ENCODE assay signal across 8 cellular contexts in genomic region chr15:89197503-89197971, GRCh38. TPM values are rescaled to one million over a fixed set of nuclear protein-coding genes. Genes with fewer than 3 reads are reported as not detected.
DNase-seq lines count a peak whose midpoint lies in the region; ATAC-seq and TF ChIP-seq lines count a peak whose summit lies in the region.

No MANE protein-coding gene starts in this region.

- H3K4me1 Mint-ChIP-seq in activated naive CD4-positive, alpha-beta T cell treated with anti-CD3 and anti-CD28 coated beads for 36 hours (ENCODE audit: low read depth): peaks cover 26% of the 10 kb centered on the region
- H3K4me1 Mint-ChIP-seq in type B pancreatic cell (ENCODE audit: unreplicated experiment): peaks cover 24% of the 10 kb centered on the region

- CTCF ChIA-PET in activated naive CD4-positive, alpha-beta T cell treated with anti-CD3 and anti-CD28 coated beads for 36 hours (lab: Charles Lee): interaction anchor here (1.4 kb wide), 1 partner anchor 9 kb away, joined by 7 read pairs; no protein-coding TSS in a partner anchor

- ATAC-seq in left lobe of liver (peak; percentile 54), HG03432 (IDR thresholded peaks at IDR 0.05; ENCODE audit: unreplicated experiment) (no peak)

- peak; percentile 51 for DNase-seq in activated naive CD4-positive, alpha-beta T cell treated with anti-CD3 and anti-CD28 coated beads for 36 hours
- no peak for DNase-seq in activated naive CD4-positive, alpha-beta T cell (lab: John Stamatoyannopoulos, UW)
- DNase-seq in astrocyte of the hippocampus (ENCODE audit: low read depth, low spot score) (peak; percentile 76), left lobe of liver (ENCODE audit: low spot score) (no peak), type B pancreatic cell (ENCODE audit: extremely low spot score, unreplicated experiment) (no peak), SKM-1 treated with dmso at 0.1 percent for 144 hours (lab: John Stamatoyannopoulos, UW; ENCODE audit: unreplicated experiment) (no peak), SHP77 treated with DMSO at 0.1 percent for 48 hours (lab: John Stamatoyannopoulos, UW) (no peak)

- H3K36me3 Mint-ChIP-seq in activated naive CD4-positive, alpha-beta T cell treated with anti-CD3 and anti-CD28 coated beads for 36 hours (ENCODE audit: low read depth): peaks cover 27% of the 10 kb centered on the region
- H3K36me3 Mint-ChIP-seq in type B pancreatic cell: peaks cover 19% of the 10 kb centered on the region

- H3K4me3 Mint-ChIP-seq in activated naive CD4-positive, alpha-beta T cell treated with anti-CD3 and anti-CD28 coated beads for 36 hours: no peak overlapping the region
- H3K4me3 Mint-ChIP-seq in type B pancreatic cell: peak overlapping the region; percentile 42

- intact Hi-C loops in activated naive CD4-positive, alpha-beta T cell treated with anti-CD3 and anti-CD28 coated beads for 36 hours (cut with micrococcal nuclease): no loop called here

- H3K27me3 Mint-ChIP-seq in activated naive CD4-positive, alpha-beta T cell treated with anti-CD3 and anti-CD28 coated beads for 36 hours (ENCODE audit: low read depth): no peaks in the 10 kb centered on the region
- no peaks in the 10 kb centered on the region for H3K27me3 Mint-ChIP-seq in type B pancreatic cell

- H3K9me3 Mint-ChIP-seq in activated naive CD4-positive, alpha-beta T cell treated with anti-CD3 and anti-CD28 coated beads for 36 hours: no peaks in the 10 kb centered on the region
- no peaks in the 10 kb centered on the region for H3K9me3 Mint-ChIP-seq in type B pancreatic cell

- TF ChIP-seq CTCF in type B pancreatic cell (conservative IDR thresholded peaks at IDR 0.05): no peak

- H3K27ac Mint-ChIP-seq in activated naive CD4-positive, alpha-beta T cell treated with anti-CD3 and anti-CD28 coated beads for 36 hours: peak overlapping the region; percentile 60
- peak overlapping the region; percentile 79 for H3K27ac Mint-ChIP-seq in type B pancreatic cell

RNA-seq across cellular contexts. Expression of gene RLBP1, which starts 23.8 kb away (rescaled TPM):
- total RNA-seq in activated naive CD4-positive, alpha-beta T cell treated with anti-CD3 and anti-CD28 coated beads for 36 hours: not detected
- total RNA-seq in left lobe of liver (not detected), type B pancreatic cell (ENCODE audit: low replicate concordance) (not detected in 2 replicates)

RNA-seq across cellular contexts. Expression of gene FANCI, which starts 46.2 kb away (rescaled TPM):
- 100 to 1,000 TPM; 268 to 283 TPM for total RNA-seq in activated naive CD4-positive, alpha-beta T cell treated with anti-CD3 and anti-CD28 coated beads for 36 hours
- total RNA-seq in left lobe of liver (3.3 TPM), type B pancreatic cell (ENCODE audit: low replicate concordance) (31.7 and 66.8 TPM in 2 replicates)

Comparison
In these comparisons a context has a peak if more than half of its experiments do, and no peak if none do; other contexts are left out.
1. DNase-seq: peak in activated naive CD4-positive, alpha-beta T cell treated with anti-CD3 and anti-CD28 coated beads for 36 hours (single experiment) and astrocyte of the hippocampus (single experiment); none in activated naive CD4-positive, alpha-beta T cell (0 of 4), left lobe of liver (single experiment), type B pancreatic cell (single experiment), SKM-1 treated with dmso at 0.1 percent for 144 hours (single experiment) and SHP77 treated with DMSO at 0.1 percent for 48 hours (single experiment).